19 cellular contexts compared by ENCODE assay signal in the genomic region with DNA sequence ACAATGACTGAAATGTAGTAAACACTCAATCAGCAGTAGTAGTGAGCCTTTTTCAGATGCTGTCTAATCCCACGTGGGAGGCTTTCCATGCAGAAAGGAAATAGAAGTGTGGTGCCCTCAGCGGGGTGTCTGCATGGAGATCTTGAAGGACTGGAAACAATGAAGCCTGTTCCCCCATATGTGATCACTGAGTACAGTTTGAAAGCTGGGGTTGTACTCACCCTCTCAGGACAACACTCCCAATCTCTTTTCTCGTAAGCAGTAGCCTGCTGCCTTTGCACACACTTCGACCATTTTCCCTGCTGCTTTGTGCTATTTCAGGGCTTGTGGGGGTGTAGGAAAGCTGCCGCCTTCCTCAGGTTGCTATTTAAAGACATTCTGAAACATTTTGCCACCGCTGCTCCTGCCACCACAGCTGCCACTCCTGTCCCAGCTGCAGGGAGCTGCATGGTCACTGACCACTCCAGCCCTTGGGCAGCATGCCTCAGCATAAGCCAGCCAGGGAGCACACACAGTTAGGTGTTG. TPM values are rescaled to one million over a fixed set of nuclear protein-coding genes. Genes with fewer than 3 reads are reported as not detected.
A peak's percentile ranks its signal among the peaks of the same experiment; 100 is the strongest.
DNase-seq lines count a peak whose midpoint lies in the region; ATAC-seq, FAIRE-seq and TF ChIP-seq lines count a peak whose summit lies in the region.
"Had no signal": no experiment of that assay in that cellular context is flagged by ENCODE, and none has a peak within 500 bp of the region (broad histone marks: within the 10 kb centered on the region; RNA-seq: fewer than 3 reads in every experiment).

No MANE protein-coding gene starts in this region.

- H3K14ac ChIP-seq in mesenchymal stem cell (ENCODE audit: low read length in 2 of 2): peak overlapping the region in 1 of 2 experiments; percentile 18

- H3K36me3 Mint-ChIP-seq in astrocyte (ENCODE audit: low read depth, unreplicated experiment): peaks cover 3% of the 10 kb centered on the region

- ATAC-seq in GM21381 (IDR thresholded peaks at IDR 0.05; ENCODE audit: unreplicated experiment) (no peak), GM21526 (IDR thresholded peaks at IDR 0.05; ENCODE audit: low FRiP score, unreplicated experiment) (no peak), upper lobe of right lung (no peak)
- ATAC-seq: mucosa of descending colon, T-cell had no signal

- DNase-seq in A673 (ENCODE audit: low spot score) (peak; percentile 94), astrocyte (ENCODE audit: low read depth) (no peak), mesenchymal stem cell (no peak), kidney tubule cell (ENCODE audit: low spot score) (no peak), upper lobe of right lung (no peak)
- DNase-seq: activated B cell treated with CpG ODN at 0.5 μM for 24 hours, activated gamma-delta T cell, GF-D8, glutamatergic neuron, Karpas-422, kidney, mucosa of descending colon, NCI-H1694 treated with DMSO at 0.1 percent for 48 hours, NCI-H526 treated with DMSO at 0.1 percent for 48 hours, T-cell had no signal

- no TSS peak for BruUV-seq in A673 (replicated peaks; lab: Mats Ljungman, UMichigan)

- H3K4ac ChIP-seq in mesenchymal stem cell (ENCODE audit: low read depth in 1 of 2, low read length in 2 of 2): no peak overlapping the region

- H3K9me3 ChIP-seq in A673 (ENCODE audit: low read depth, low read length, poor library complexity, severe bottlenecking) (no peaks in the 10 kb centered on the region), HUES48 (ENCODE audit: control insufficient read depth, insufficient read depth, low read length) (no peaks in the 10 kb centered on the region), astrocyte (ENCODE audit: insufficient read depth, low read depth, low read length) (no peaks in the 10 kb centered on the region), mesenchymal stem cell (ENCODE audit: control insufficient read depth, low read length) (no peaks in the 10 kb centered on the region), upper lobe of right lung (no peaks in the 10 kb centered on the region)
- H3K9me3 ChIP-seq: mucosa of descending colon had no signal

- H3K27ac ChIP-seq in A673 (ENCODE audit: low read depth, low read length, poor library complexity, severe bottlenecking) (peak overlapping the region; percentile 62), HUES48 (ENCODE audit: low read depth, low read length) (peak overlapping the region; percentile 24), astrocyte (ENCODE audit: low read depth, low read length) (no peak overlapping the region), mesenchymal stem cell (ENCODE audit: low read length, poor library complexity, severe bottlenecking) (peak overlapping the region; percentile 67), upper lobe of right lung (no peak overlapping the region)

- no peak overlapping the region for H3K4me3 ChIP-seq in A673 (ENCODE audit: low read depth, low read length, poor library complexity, severe bottlenecking)
- no peak overlapping the region for H3K4me3 ChIP-seq in HUES48 (ENCODE audit: low read depth, low read length)
- no peak overlapping the region for H3K4me3 ChIP-seq in astrocyte (ENCODE audit: insufficient read depth, low read depth, low read length)
- no peak overlapping the region for H3K4me3 ChIP-seq in mesenchymal stem cell (ENCODE audit: insufficient read depth in 1 of 2, low read depth in 1 of 2, low read length in 2 of 2)
- H3K4me3 ChIP-seq in upper lobe of right lung: no peak overlapping the region
- H3K4me3 ChIP-seq: mucosa of descending colon had no signal

- peak overlapping the region; percentile 41 for H3K4me2 ChIP-seq in astrocyte (ENCODE audit: low read length)
- H3K4me2 ChIP-seq in mesenchymal stem cell (ENCODE audit: low read length, poor library complexity, severe bottlenecking): no peak overlapping the region

- peak overlapping the region in 1 of 2 experiments; percentile 23 for H3K23ac ChIP-seq in mesenchymal stem cell (ENCODE audit: low read length in 2 of 2)

- peaks cover 2% of the 10 kb centered on the region for H3K79me1 ChIP-seq in mesenchymal stem cell (replicated peaks; ENCODE audit: low read length, poor library complexity, severe bottlenecking)

- no peaks in the 10 kb centered on the region for H3K9me3 Mint-ChIP-seq in astrocyte (ENCODE audit: unreplicated experiment)
- H3K9me3 Mint-ChIP-seq: activated B cell treated with CpG ODN at 0.5 μM for 24 hours; dendritic cell treated with granulocyte-macrophage colony-stimulating factor and Interleukin-4, amounts not matched to agents 40 ng/mL and 50 ng/mL, for 4 days; T-cell had no signal

- H3K36me3 ChIP-seq in A673 (ENCODE audit: insufficient read depth, low read length, poor library complexity, severe bottlenecking) (no peaks in the 10 kb centered on the region), HUES48 (ENCODE audit: control insufficient read depth, insufficient read depth, low read length) (no peaks in the 10 kb centered on the region), astrocyte (ENCODE audit: insufficient read depth, low read length) (no peaks in the 10 kb centered on the region), mesenchymal stem cell (ENCODE audit: control insufficient read depth in 1 of 2, insufficient read depth in 2 of 2, low read depth in 1 of 2, low read length in 2 of 2) (no peaks in the 10 kb centered on the region), upper lobe of right lung (no peaks in the 10 kb centered on the region)

- TF ChIP-seq CTCF in A673 (conservative IDR thresholded peaks at IDR 0.05; ENCODE audit: low read depth, low read length) (no peak), astrocyte (IDR thresholded peaks at IDR 0.05; ENCODE audit: insufficient read depth, low read depth, low read length) (no peak), upper lobe of right lung (IDR thresholded peaks at IDR 0.05) (no peak)

- no peak overlapping the region for H2BK12ac ChIP-seq in mesenchymal stem cell (ENCODE audit: low read length in 2 of 2)

- H3K18ac ChIP-seq in mesenchymal stem cell (ENCODE audit: low read depth in 1 of 2, low read length in 2 of 2): no peak overlapping the region

- peak overlapping the region; percentile 28 for H2AK5ac ChIP-seq in mesenchymal stem cell (ENCODE audit: low read length, severe bottlenecking)

- no peak overlapping the region for H4K91ac ChIP-seq in mesenchymal stem cell (ENCODE audit: low read length)

- H2BK15ac ChIP-seq in mesenchymal stem cell (ENCODE audit: low read depth, poor library complexity, severe bottlenecking): no peak overlapping the region

- H3K27me3 ChIP-seq in A673 (replicated peaks; ENCODE audit: insufficient read depth, low read depth, low read length, poor library complexity): no peaks in the 10 kb centered on the region
- no peaks in the 10 kb centered on the region for H3K27me3 ChIP-seq in HUES48 (ENCODE audit: control insufficient read depth, insufficient read depth, low read length)
- no peaks in the 10 kb centered on the region for H3K27me3 ChIP-seq in astrocyte (ENCODE audit: insufficient read depth, low read length)
- H3K27me3 ChIP-seq in mesenchymal stem cell (ENCODE audit: control insufficient read depth in 1 of 2, insufficient read depth in 1 of 2, low read length in 2 of 2): no peaks in the 10 kb centered on the region
- H3K27me3 ChIP-seq in upper lobe of right lung: no peaks in the 10 kb centered on the region

- H3K4me3 Mint-ChIP-seq in astrocyte (ENCODE audit: unreplicated experiment): no peak overlapping the region
- H3K4me3 Mint-ChIP-seq: activated B cell treated with CpG ODN at 0.5 μM for 24 hours; dendritic cell treated with granulocyte-macrophage colony-stimulating factor and Interleukin-4, amounts not matched to agents 40 ng/mL and 50 ng/mL, for 4 days; T-cell had no signal

- intact Hi-C loops in A673 (cut with micrococcal nuclease; ENCODE audit: unreplicated experiment) (no loop called here), upper lobe of right lung (cut with DNase I) (no loop called here)

- peaks cover 23% of the 10 kb centered on the region for H3K4me1 ChIP-seq in A673 (ENCODE audit: insufficient read depth, low read length, poor library complexity, severe bottlenecking)
- peaks cover 18% of the 10 kb centered on the region for H3K4me1 ChIP-seq in HUES48 (ENCODE audit: control insufficient read depth, insufficient read depth, low read length)
- H3K4me1 ChIP-seq in astrocyte (ENCODE audit: insufficient read depth, low read length): peaks cover 23% of the 10 kb centered on the region
- peaks cover 17% of the 10 kb centered on the region for H3K4me1 ChIP-seq in mesenchymal stem cell (ENCODE audit: control insufficient read depth, insufficient read depth, low read depth, low read length)
- no peaks in the 10 kb centered on the region for H3K4me1 ChIP-seq in upper lobe of right lung

- CTCF ChIA-PET in A673 (lab: Charles Lee): no interaction called here

- H3K27ac Mint-ChIP-seq in astrocyte (ENCODE audit: unreplicated experiment): no peak overlapping the region
- H3K27ac Mint-ChIP-seq: activated B cell treated with CpG ODN at 0.5 μM for 24 hours; dendritic cell treated with granulocyte-macrophage colony-stimulating factor and Interleukin-4, amounts not matched to agents 40 ng/mL and 50 ng/mL, for 4 days; T-cell had no signal

- no peaks in the 10 kb centered on the region for H3K79me2 ChIP-seq in astrocyte (ENCODE audit: insufficient read depth, low read length)

- H3K9ac ChIP-seq in HUES48 (ENCODE audit: low read depth, low read length) (no peak overlapping the region), astrocyte (ENCODE audit: low read length) (no peak overlapping the region), mesenchymal stem cell (ENCODE audit: low read length) (no peak overlapping the region)

- H3K4me1 Mint-ChIP-seq in astrocyte (ENCODE audit: low read depth, unreplicated experiment): peaks cover 20% of the 10 kb centered on the region
- H3K4me1 Mint-ChIP-seq: activated B cell treated with CpG ODN at 0.5 μM for 24 hours, T-cell had no signal

- POLR2A ChIA-PET in A673 (lab: Charles Lee; ENCODE audit: low non-redundant PET): no interaction called here

- peak overlapping the region; percentile 6 for H2AFZ ChIP-seq in astrocyte (ENCODE audit: low read depth, low read length)
- H2AFZ ChIP-seq in mesenchymal stem cell (ENCODE audit: low read depth, low read length): no peak overlapping the region

- no peaks in the 10 kb centered on the region for H4K20me1 ChIP-seq in astrocyte (ENCODE audit: insufficient read depth, low read length)

- WGBS in mesenchymal stem cell: 73% methylated on average over 5 of the region's 6 CpGs

- no peak overlapping the region for H2BK5ac ChIP-seq in mesenchymal stem cell (ENCODE audit: low read depth, low read length, poor library complexity, severe bottlenecking)

- H2BK120ac ChIP-seq in mesenchymal stem cell (ENCODE audit: low read depth, low read length): no peak overlapping the region

- no peaks in the 10 kb centered on the region for H3K27me3 Mint-ChIP-seq in astrocyte (ENCODE audit: low read depth, unreplicated experiment)
- H3K27me3 Mint-ChIP-seq: activated B cell treated with CpG ODN at 0.5 μM for 24 hours; dendritic cell treated with granulocyte-macrophage colony-stimulating factor and Interleukin-4, amounts not matched to agents 40 ng/mL and 50 ng/mL, for 4 days; T-cell had no signal

- H4K8ac ChIP-seq in mesenchymal stem cell (ENCODE audit: low read length): no peak overlapping the region

- FAIRE-seq in astrocyte (lab: Jason Lieb, UNC): no peak
- FAIRE-seq: kidney had no signal

RNA-seq across cellular contexts. Expression of a gene that starts 40.6 kb away (rescaled TPM):
- total RNA-seq in A673 (2021) (0.49 and 0.72 TPM in 2 replicates), astrocyte (1.7 and 2.0 TPM in 2 replicates), upper lobe of right lung (8.2 TPM)
- 0.06 TPM for polyA plus RNA-seq in mesenchymal stem cell (2013, experiment 1 of 2)
- polyA plus RNA-seq in mesenchymal stem cell (2013, experiment 2 of 2): 0.10 TPM

Comparison
In these comparisons a context has a peak if more than half of its experiments do, and no peak if none do; other contexts are left out.
1. H3K27ac ChIP-seq: peak in A673 (single experiment), HUES48 (single experiment) and mesenchymal stem cell (single experiment); none in astrocyte (single experiment) and upper lobe of right lung (single experiment).